ENCODE assay signal across 8 cellular contexts in genomic region chr18:75247601-75248421, GRCh38. TPM values are rescaled to one million over a fixed set of nuclear protein-coding genes. Genes with fewer than 3 reads are reported as not detected.
DNase-seq lines count a peak whose midpoint lies in the region; ATAC-seq, FAIRE-seq and TF ChIP-seq lines count a peak whose summit lies in the region.

No MANE protein-coding gene starts in this region.

- H3K4me1 ChIP-seq in HepG2 (ENCODE audit: insufficient read depth, low read length) (peaks cover 18% of the 10 kb centered on the region), thyroid gland (peaks cover 7 to 13% of the 10 kb centered on the region in 2 donors)

- H3K27me3 ChIP-seq in GM06990 (replicated peaks; ENCODE audit: control insufficient read depth, insufficient read depth, low read length) (no peaks in the 10 kb centered on the region), HepG2 (ENCODE audit: control insufficient read depth in 1 of 2, insufficient read depth in 2 of 2, low read length in 2 of 2) (no peaks in the 10 kb centered on the region), thyroid gland (no peaks in the 10 kb centered on the region)

- intact Hi-C loops in MCF 10A (cut with micrococcal nuclease) (loop anchor here (1.0 to 5.0 kb wide), 3 partner anchors 36 to 229 kb away; partner anchors contain the start of gene TSHZ1), HepG2 (cut with micrococcal nuclease; ENCODE audit: unreplicated experiment) (no loop called here), thyroid gland (cut with DNase I) (no loop called here)

- no peaks in the 10 kb centered on the region for H3K9me3 Mint-ChIP-seq in MCF 10A (ENCODE audit: unreplicated experiment)

- TF ChIP-seq POLR2A in HepG2 (IDR thresholded peaks at IDR 0.05; ENCODE audit: insufficient read depth in 1 of 2, low read depth in 2 of 2, low read length in 2 of 2) (no peak), thyroid gland (IDR thresholded peaks at IDR 0.05) (no peak)

- peak overlapping the region; percentile 58 for H3K4me2 ChIP-seq in HepG2 (ENCODE audit: low read depth, low read length)

- DNase-seq in GM06990 (ENCODE audit: extremely low read depth, insufficient read length) (no peak), NCI-H748 (lab: John Stamatoyannopoulos, UW; ENCODE audit: unreplicated experiment) (peak; percentile 48), MCF 10A (ENCODE audit: unreplicated experiment) (peak; percentile 50), HepG2 (ENCODE audit: low spot score) (peak; percentile 6), thyroid gland (no peak), NCI-H1930 (lab: John Stamatoyannopoulos, UW) (no peak)
- DNase-seq in stimulated activated CD4-positive, alpha-beta T cell treated with anti-CD3 and anti-CD28 coated beads, Interleukin-4, amount 100 ng/mL, for 24 hours = no peak

- no peaks in the 10 kb centered on the region for H4K20me1 ChIP-seq in HepG2 (ENCODE audit: insufficient read depth, low read length)

- H3K9ac ChIP-seq in HepG2 (ENCODE audit: insufficient read depth, low read depth, low read length) = peak overlapping the region; percentile 42

- H3K36me3 Mint-ChIP-seq in MCF 10A (ENCODE audit: insufficient read depth, unreplicated experiment) = no peaks in the 10 kb centered on the region

- no peaks in the 10 kb centered on the region for H3K36me3 ChIP-seq in GM06990 (ENCODE audit: control insufficient read depth, insufficient read depth, low read length)
- no peaks in the 10 kb centered on the region for H3K36me3 ChIP-seq in HepG2 (replicated peaks in 1 of 2; ENCODE audit: control insufficient read depth in 1 of 2, insufficient read depth in 2 of 2, low read length in 2 of 2)
- no peaks in the 10 kb centered on the region for H3K36me3 ChIP-seq in thyroid gland

- CTCF ChIA-PET in MCF 10A (lab: Yijun Ruan, JAX) = interaction anchor here (0.7 kb wide), 1 partner anchor 11 kb away, joined by 3 read pairs; no protein-coding TSS in a partner anchor
- CTCF ChIA-PET in HepG2 (lab: Yijun Ruan, JAX; ENCODE audit: low intra/inter-chr PET ratio, low total read pairs) = no interaction called here

- 44% methylated on average over 8 of the region's 8 CpGs for WGBS in HepG2 (ENCODE audit: low lambda C conversion rate)
- 47 to 52% methylated on average over 8 of the region's 8 CpGs for WGBS in thyroid gland, 2 donors

- ATAC-seq in GM21825 (IDR thresholded peaks at IDR 0.05; ENCODE audit: unreplicated experiment) (peak; percentile 56), HepG2 (peak; percentile 37; the same call in 2 of the 3 replicates)

- POLR2A ChIA-PET in MCF 10A (lab: Yijun Ruan, JAX) (interaction anchor here (0.7 to 2.1 kb wide), 7 partner anchors 18 to 513 kb away, joined by 3 to 24 read pairs (median 4); partner anchors contain the start of genes PTGR3 and TSHZ1), HepG2 (lab: Yijun Ruan, JAX) (interaction anchor here (0.9 kb wide), 1 partner anchor 38 kb away, joined by 3 read pairs; the partner anchor contains the start of gene TSHZ1)

- TF ChIP-seq CTCF in GM06990 (IDR thresholded peaks at IDR 0.05; ENCODE audit: insufficient read depth, low read length, poor library complexity, severe bottlenecking) (no peak), MCF 10A (IDR thresholded peaks at IDR 0.05; ENCODE audit: unreplicated experiment) (no peak), HepG2 (CRISPR knock-in tag; IDR thresholded peaks at IDR 0.05) (no peak), thyroid gland (IDR thresholded peaks at IDR 0.05) (no peak)

- in situ Hi-C loops in HepG2 (cut with HindIII; ENCODE audit: extremely low pct_ligation_motif_present, low pct_unique_long_range_greater_than_20kb) = no loop called here

- peak overlapping the region; percentile 95 for H3K27ac Mint-ChIP-seq in MCF 10A (ENCODE audit: low read depth, unreplicated experiment)

- H3K9me3 ChIP-seq in HepG2 (ENCODE audit: low read length) = no peaks in the 10 kb centered on the region
- H3K9me3 ChIP-seq in thyroid gland = no peaks in the 10 kb centered on the region

- BruUV-seq in MCF 10A (replicated peaks; lab: Mats Ljungman, UMichigan) (TSS peak; percentile 65), HepG2 (replicated peaks; lab: Mats Ljungman, UMichigan) (no TSS peak)

- no peak overlapping the region for H3K27ac ChIP-seq in HepG2 (ENCODE audit: extremely low read length, insufficient read depth, low read length)
- H3K27ac ChIP-seq in thyroid gland = peak overlapping the region; percentile 48 to 76 (median 72)

- H2AFZ ChIP-seq in HepG2 (ENCODE audit: low read length) = peak overlapping the region; percentile 31

- peaks cover 34% of the 10 kb centered on the region for H3K4me1 Mint-ChIP-seq in MCF 10A (ENCODE audit: insufficient read depth, unreplicated experiment)

- FAIRE-seq in HepG2 (lab: Jason Lieb, UNC) = no peak

- peaks cover 5% of the 10 kb centered on the region for H3K79me2 ChIP-seq in HepG2 (ENCODE audit: insufficient read depth, low read length)

- TF ChIP-seq RAD21 in HepG2 (CRISPR knock-in tag; IDR thresholded peaks at IDR 0.05) = no peak

- peak overlapping the region; percentile 43 for H3K4me3 ChIP-seq in GM06990 (replicated peaks; ENCODE audit: low read depth, low read length)
- peak overlapping the region; percentile 17 to 50 (median 44); a peak in 5 of 6 replicates for H3K4me3 ChIP-seq in HepG2 (replicated peaks in 1 of 3; ENCODE audit: insufficient read depth in 1 of 3, low read depth in 2 of 3, low read length in 3 of 3)
- H3K4me3 ChIP-seq in thyroid gland (replicated peaks in 1 of 3) = peak overlapping the region; percentile 9 to 29 (median 16)

- TF ChIP-seq EP300 in HepG2 (IDR thresholded peaks at IDR 0.05; ENCODE audit: low read depth in 2 of 2, low read length in 2 of 2) (no peak), HepG2 (CRISPR knock-in tag; IDR thresholded peaks at IDR 0.05; ENCODE audit: borderline replicate concordance) (no peak)

- H3K4me3 Mint-ChIP-seq in MCF 10A (ENCODE audit: unreplicated experiment) = peak overlapping the region; percentile 80

- no peaks in the 10 kb centered on the region for H3K27me3 Mint-ChIP-seq in MCF 10A (ENCODE audit: insufficient read depth, unreplicated experiment)

TF ChIP-seq in HepG2, 621 proteins besides CTCF, POLR2A, EP300 and RAD21 (continues in another document):
- TF ChIP-seq ZNF124 (CRISPR knock-in tag; IDR thresholded peaks at IDR 0.05) (no peak), ZNF850 (CRISPR knock-in tag; conservative IDR thresholded peaks at IDR 0.05) (no peak), ZBTB7B (CRISPR knock-in tag; IDR thresholded peaks at IDR 0.05) (no peak), BRD4 (CRISPR knock-in tag; IDR thresholded peaks at IDR 0.05) (no peak), TGIF2 (CRISPR knock-in tag; IDR thresholded peaks at IDR 0.05) (no peak), CBX1 (IDR thresholded peaks at IDR 0.05; ENCODE audit: low read depth) (no peak)

RNA-seq across cellular contexts. Expression of gene TSHZ1, which starts 37.2 kb away (rescaled TPM):
- total RNA-seq in MCF 10A (2022) (9.7 and 11.7 TPM in 2 replicates), HepG2 (2016; rRNA removed; fragmentation: Illumina TruSeq; extraction: Trizol) (2.5 and 2.6 TPM in 2 replicates), thyroid gland (10 to 100 TPM; 17.9 to 22.2 (median 19.0) TPM)
- 0.20 and 0.35 TPM in 2 replicates for total RNA-seq in HepG2 (2016; cell fraction: cytosol; rRNA removed; fragmentation: Illumina TruSeq; extraction: Trizol; ENCODE audit: low read depth)
- total RNA-seq in HepG2 (2016; cell fraction: insoluble cytoplasmic fraction; rRNA removed; fragmentation: Illumina TruSeq; extraction: Trizol) = 2.1 and 2.4 TPM in 2 replicates
- 1.5 and 1.6 TPM in 2 replicates for total RNA-seq in HepG2 (2016; cell fraction: membrane; rRNA removed; fragmentation: Illumina TruSeq; extraction: Trizol)
- total RNA-seq in HepG2 (2016; cell fraction: nucleus; rRNA removed; fragmentation: Illumina TruSeq; extraction: Trizol) = 2.9 and 3.6 TPM in 2 replicates
- 2.4 and 2.7 TPM in 2 replicates for polyA plus RNA-seq in HepG2 (2011; rRNA removed)
- 1.7 and 1.8 TPM in 2 replicates for polyA plus RNA-seq in HepG2 (2011; cell fraction: cytosol; rRNA removed)
- 3.2 and 3.4 TPM in 2 replicates for polyA plus RNA-seq in HepG2 (2011; cell fraction: nucleus; rRNA removed)
- polyA plus RNA-seq in HepG2 (2012) = 4.3 and 4.7 TPM in 2 replicates
- polyA plus RNA-seq in HepG2 (2016; cell fraction: cytosol; fragmentation: Illumina TruSeq; extraction: Trizol; ENCODE audit: low read depth) = 0.17 and 0.18 TPM in 2 replicates
- 2.9 and 3.5 TPM in 2 replicates for polyA plus RNA-seq in HepG2 (2016; cell fraction: insoluble cytoplasmic fraction; fragmentation: Illumina TruSeq; extraction: Trizol; ENCODE audit: low read depth)
- polyA plus RNA-seq in HepG2 (2016; cell fraction: membrane; fragmentation: Illumina TruSeq; extraction: Trizol; ENCODE audit: low read depth) = 0.81 and 1.0 TPM in 2 replicates
- 3.8 and 3.9 TPM in 2 replicates for polyA plus RNA-seq in HepG2 (2016; cell fraction: nucleus; fragmentation: Illumina TruSeq; extraction: Trizol; ENCODE audit: insufficient read depth, low read depth)
- polyA minus RNA-seq in HepG2 (2011; rRNA and poly(A)+ RNA removed; ENCODE audit: low replicate concordance) = 4.9 and 6.5 TPM in 2 replicates
- polyA minus RNA-seq in HepG2 (2011; cell fraction: cytosol; rRNA and poly(A)+ RNA removed) = 4.2 and 4.7 TPM in 2 replicates
- 4.4 and 4.8 TPM in 2 replicates for polyA minus RNA-seq in HepG2 (2011; cell fraction: nucleus; rRNA and poly(A)+ RNA removed)

RNA-seq across cellular contexts. Expression of gene PTGR3, which starts 38.9 kb away (rescaled TPM):
- total RNA-seq in MCF 10A (2022) (19.8 and 20.6 TPM in 2 replicates), HepG2 (2016; rRNA removed; fragmentation: Illumina TruSeq; extraction: Trizol) (11.5 and 13.3 TPM in 2 replicates), thyroid gland (10 to 100 TPM; 19.3 to 62.7 (median 36.9) TPM)
- 3.0 and 3.5 TPM in 2 replicates for total RNA-seq in HepG2 (2016; cell fraction: cytosol; rRNA removed; fragmentation: Illumina TruSeq; extraction: Trizol; ENCODE audit: low read depth)
- 12.0 and 13.7 TPM in 2 replicates for total RNA-seq in HepG2 (2016; cell fraction: insoluble cytoplasmic fraction; rRNA removed; fragmentation: Illumina TruSeq; extraction: Trizol)
- 9.5 and 11.7 TPM in 2 replicates for total RNA-seq in HepG2 (2016; cell fraction: membrane; rRNA removed; fragmentation: Illumina TruSeq; extraction: Trizol)
- 6.0 and 7.5 TPM in 2 replicates for total RNA-seq in HepG2 (2016; cell fraction: nucleus; rRNA removed; fragmentation: Illumina TruSeq; extraction: Trizol)
- 23.5 and 25.3 TPM in 2 replicates for polyA plus RNA-seq in HepG2 (2011; rRNA removed)
- polyA plus RNA-seq in HepG2 (2011; cell fraction: cytosol; rRNA removed) = 17.8 and 19.5 TPM in 2 replicates
- 21.7 and 25.8 TPM in 2 replicates for polyA plus RNA-seq in HepG2 (2011; cell fraction: nucleus; rRNA removed)
- 16.2 and 18.2 TPM in 2 replicates for polyA plus RNA-seq in HepG2 (2012)
- polyA plus RNA-seq in HepG2 (2016; cell fraction: cytosol; fragmentation: Illumina TruSeq; extraction: Trizol; ENCODE audit: low read depth) = 5.8 and 8.4 TPM in 2 replicates
- polyA plus RNA-seq in HepG2 (2016; cell fraction: insoluble cytoplasmic fraction; fragmentation: Illumina TruSeq; extraction: Trizol; ENCODE audit: low read depth) = 18.6 and 22.2 TPM in 2 replicates
- polyA plus RNA-seq in HepG2 (2016; cell fraction: membrane; fragmentation: Illumina TruSeq; extraction: Trizol; ENCODE audit: low read depth) = 12.0 and 13.4 TPM in 2 replicates
- 11.7 and 16.0 TPM in 2 replicates for polyA plus RNA-seq in HepG2 (2016; cell fraction: nucleus; fragmentation: Illumina TruSeq; extraction: Trizol; ENCODE audit: insufficient read depth, low read depth)
- 91.8 and 99.6 TPM in 2 replicates for polyA minus RNA-seq in HepG2 (2011; rRNA and poly(A)+ RNA removed; ENCODE audit: low replicate concordance)
- 14.5 and 19.7 TPM in 2 replicates for polyA minus RNA-seq in HepG2 (2011; cell fraction: cytosol; rRNA and poly(A)+ RNA removed)
- 23.2 and 33.2 TPM in 2 replicates for polyA minus RNA-seq in HepG2 (2011; cell fraction: nucleus; rRNA and poly(A)+ RNA removed)

Comparison
In these comparisons a context has a peak if more than half of its experiments do, and no peak if none do; other contexts are left out.
1. DNase-seq: peak in NCI-H748 (single experiment), MCF 10A (single experiment) and HepG2 (single experiment); none in GM06990 (single experiment), thyroid gland (0 of 2), stimulated activated CD4-positive, alpha-beta T cell treated with anti-CD3 and anti-CD28 coated beads, Interleukin-4, amount 100 ng/mL, for 24 hours (single experiment) and NCI-H1930 (0 of 2).
2. Peak in every context shown above with its lines, with median percentiles within 50 percentile points of each other: H3K4me3 ChIP-seq.